ENCODE assay signal across 8 cellular contexts in the genomic region with DNA sequence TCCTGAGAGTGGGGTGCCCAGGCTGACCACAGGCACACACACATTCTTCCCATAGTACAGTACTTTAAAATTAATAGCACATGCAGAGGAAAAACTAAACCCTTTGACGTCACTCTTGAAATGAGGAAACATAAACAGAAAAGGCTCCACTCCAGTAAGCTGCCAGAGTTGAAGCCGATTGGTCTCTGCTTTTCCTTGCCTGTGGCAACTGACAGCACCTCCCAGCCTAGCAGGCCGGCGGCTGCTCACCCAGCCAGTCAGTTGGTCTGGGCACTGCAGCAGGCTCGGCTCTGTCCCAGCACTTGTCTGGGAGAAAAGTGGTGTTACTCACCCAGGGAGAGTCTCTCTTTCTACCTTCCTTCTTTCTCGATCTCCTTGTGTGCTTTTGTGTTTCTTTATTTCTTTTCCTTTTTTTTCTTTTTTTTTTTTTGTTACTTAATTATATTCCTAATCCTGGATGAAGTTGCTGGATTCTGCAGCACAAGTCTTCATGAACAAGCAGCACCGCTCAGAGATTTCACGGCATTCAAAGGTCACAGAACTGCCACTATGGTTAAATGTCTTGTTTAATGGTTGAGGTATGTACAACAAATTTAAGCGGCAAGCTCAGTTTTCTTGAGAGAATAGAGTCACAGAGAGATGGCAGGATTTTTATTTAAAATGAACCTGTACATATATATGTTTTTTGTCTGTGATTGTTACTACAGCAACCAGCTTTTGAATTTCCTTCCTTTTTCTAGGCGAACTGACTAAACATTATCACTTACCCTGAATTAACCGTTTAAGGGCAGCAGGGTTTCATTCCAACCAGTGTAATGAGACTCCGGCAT. TPM values are rescaled to one million over a fixed set of nuclear protein-coding genes. Genes with fewer than 3 reads are reported as not detected.
DNase-seq lines count a peak whose midpoint lies in the region; ATAC-seq, FAIRE-seq and TF ChIP-seq lines count a peak whose summit lies in the region.

PDE7B (plus strand) TSS at position 260 of the 830 bp plus-strand sequence.

- no peaks in the 10 kb centered on the region for H3K27me3 ChIP-seq in testis

- no peaks in the 10 kb centered on the region for H3K27me3 Mint-ChIP-seq in natural killer cell (ENCODE audit: low read depth in 2 of 2)

- 3% methylated on average over 12 of the region's 12 CpGs for WGBS in A549 (ENCODE audit: missing lambda C conversion rate)
- 37 to 46% methylated on average over 12 of the region's 12 CpGs for WGBS in testis, 2 donors

- no peaks in the 10 kb centered on the region for H3K36me3 ChIP-seq in testis (ENCODE audit: low read depth, missing control alignments)

- POLR2A ChIA-PET in A549 (lab: Yijun Ruan, JAX): interaction anchor here (1.0 to 1.7 kb wide), 4 partner anchors 9 to 163 kb away, joined by 3 to 10 read pairs (median 3); no protein-coding TSS in a partner anchor

- peak within 1 kb of the TSS; percentile 81 for H3K4me2 ChIP-seq in A549

- peak within 1 kb of the TSS in 1 of 2 donors; percentile 60 for H3K27ac Mint-ChIP-seq in natural killer cell

- no peaks in the 10 kb centered on the region for H3K9me3 Mint-ChIP-seq in natural killer cell

- H3K4me3 ChIP-seq in A549 (peak within 1 kb of the TSS; percentile 58), fibroblast of pulmonary artery (replicated peaks; ENCODE audit: low read depth, low read length) (peak within 1 kb of the TSS; percentile 73), testis (no peak within 1 kb of the TSS)

- no peak for FAIRE-seq in A549 (lab: Jason Lieb, UNC)

- CTCF ChIA-PET in A549 (lab: Yijun Ruan, JAX): interaction anchor here (0.9 to 1.6 kb wide), 3 partner anchors 22 to 316 kb away, joined by 3 read pairs; no protein-coding TSS in a partner anchor

- no peaks in the 10 kb centered on the region for H3K9me3 ChIP-seq in A549
- H3K9me3 ChIP-seq in testis: no peaks in the 10 kb centered on the region

- peak; percentile 73 to 91 for DNase-seq in A549 (ENCODE audit: low read depth in 1 of 2, low spot score in 1 of 2)
- DNase-seq in NOMO-1 treated with DMSO at 0.1 percent for 48 hours (lab: John Stamatoyannopoulos, UW; ENCODE audit: unreplicated experiment): peak; percentile 87
- DNase-seq in activated gamma-delta T cell (lab: John Stamatoyannopoulos, UW): peak; percentile 6
- DNase-seq in fibroblast of pulmonary artery (ENCODE audit: low read depth): peak; percentile 99
- peak; percentile 29 for DNase-seq in natural killer cell
- peak; percentile 43 for DNase-seq in testis

- H3K4me1 Mint-ChIP-seq in natural killer cell: peaks cover 12 to 13% of the 10 kb centered on the region in 2 donors

- peak; percentile 86 for TF ChIP-seq POLR2A in A549 (IDR thresholded peaks at IDR 0.05; ENCODE audit: low read length)
- no peak for TF ChIP-seq POLR2A in testis (IDR thresholded peaks at IDR 0.05)

- H3K4me1 ChIP-seq in A549 (peaks cover 35% of the 10 kb centered on the region), testis (no peaks in the 10 kb centered on the region)

- no peak; a peak in 1 of 5 replicates for TF ChIP-seq RAD21 in A549 (conservative IDR thresholded peaks at IDR 0.05 in 1 of 2, IDR thresholded peaks at IDR 0.05 in 1 of 2)

- H3K27ac ChIP-seq in A549: peak within 1 kb of the TSS; percentile 77 to 90
- no peak within 1 kb of the TSS for H3K27ac ChIP-seq in testis

- TF ChIP-seq EP300 in A549 (IDR thresholded peaks at IDR 0.05): no peak

- H3K36me3 Mint-ChIP-seq in natural killer cell: no peaks in the 10 kb centered on the region

- H3K4me3 Mint-ChIP-seq in natural killer cell: peak within 1 kb of the TSS; percentile 77

- intact Hi-C loops in natural killer cell (cut with micrococcal nuclease): no loop called here
- intact Hi-C loops in testis (cut with DNase I; ENCODE audit: low total_unique reads): no loop called here

- peak; percentile 98 to 99 for ATAC-seq in A549
- ATAC-seq in GM18517 (IDR thresholded peaks at IDR 0.05; ENCODE audit: unreplicated experiment): peak; percentile 65
- peak; percentile 85 for ATAC-seq in HG03039 (IDR thresholded peaks at IDR 0.05; ENCODE audit: unreplicated experiment)
- peak; percentile 77 to 93 (median 90) for ATAC-seq in natural killer cell

- TF ChIP-seq CTCF in A549 (IDR thresholded peaks at IDR 0.05): no peak
- no peak for TF ChIP-seq CTCF in fibroblast of pulmonary artery (IDR thresholded peaks at IDR 0.05; ENCODE audit: low read length, missing control alignments)
- TF ChIP-seq CTCF in natural killer cell (IDR thresholded peaks at IDR 0.05): no peak
- no peak for TF ChIP-seq CTCF in testis (IDR thresholded peaks at IDR 0.05)

TF ChIP-seq in A549, 52 proteins besides CTCF, POLR2A, EP300 and RAD21:
- no peak for TF ChIP-seq ZSCAN20 (CRISPR knock-in tag; IDR thresholded peaks at IDR 0.05)
- no peak for TF ChIP-seq RCOR1 (IDR thresholded peaks at IDR 0.05; ENCODE audit: low read depth, low read length)
- no peak for TF ChIP-seq KDM5A (IDR thresholded peaks at IDR 0.05)
- TF ChIP-seq MAX (IDR thresholded peaks at IDR 0.05): peak; percentile 58; the same call in 1 of the 2 replicates
- peak; percentile 23 to 46; a peak in 3 of 5 replicates for TF ChIP-seq JUN (IDR thresholded peaks at IDR 0.05)
- no peak for TF ChIP-seq ZNF302 (CRISPR knock-in tag; IDR thresholded peaks at IDR 0.05)
- TF ChIP-seq SREBF2 (IDR thresholded peaks at IDR 0.05): no peak

RNA-seq across cellular contexts. Expression of gene PDE7B, which starts in this region (rescaled TPM):
- polyA plus RNA-seq in A549 (2011; rRNA removed) (13.8 and 15.7 TPM in 2 replicates), A549 (2017; fragmentation: RNase III; extraction: RNeasy Plus Mini Kit Qiagen cat#74134 plus additional on column Dnase treatment) (4.7 to 6.6 TPM (median 6.3 TPM) in 3 replicates), testis (ENCODE audit: insufficient read depth, low read depth, low replicate concordance) (3.7 TPM)
- polyA plus RNA-seq in A549 (2012; cell fraction: cytosol; rRNA removed): 5.6 and 6.4 TPM in 2 replicates
- polyA plus RNA-seq in A549 (2012; cell fraction: nucleus; rRNA removed): 6.3 and 7.2 TPM in 2 replicates
- 22.6 and 28.1 TPM in 2 replicates for polyA minus RNA-seq in A549 (2011; rRNA and poly(A)+ RNA removed)
- total RNA-seq in natural killer cell (under 1 TPM in 2 of 3 donors, not detected in 1; 0.14 to 0.18 TPM), testis (1 to 10 TPM; 4.4 to 6.9 TPM)

Comparison
In these comparisons a context has a peak if more than half of its experiments do, and no peak if none do; other contexts are left out.
1. RNA of gene PDE7B (total RNA-seq): 4.4 to 6.9 TPM in testis; 0.14 to 0.18 TPM in natural killer cell; every median in the first group is over 4 times any median in the second.
2. Peak in DNase-seq and ATAC-seq in natural killer cell; RNA of the gene not detected or under 1 TPM.
3. DNase-seq: peak in every context shown above with its lines; median percentile 99 in fibroblast of pulmonary artery; 87 in NOMO-1 treated with DMSO at 0.1 percent for 48 hours; 82 in A549; 43 in testis; 29 in natural killer cell; 6 in activated gamma-delta T cell.
4. H3K27ac ChIP-seq: peak in A549 (2 of 2); none in testis (0 of 2).
5. H3K4me3 ChIP-seq: peak in A549 (single experiment) and fibroblast of pulmonary artery (single experiment); none in testis (0 of 2).
6. Peak in every context shown above with its lines, with median percentiles within 50 percentile points of each other: ATAC-seq.